ENCODE assay signal across 8 cellular contexts in genomic region chr15:51736069-51736468, GRCh38. TPM values are rescaled to one million over a fixed set of nuclear protein-coding genes. Genes with fewer than 3 reads are reported as not detected.
A peak's percentile ranks its signal among the peaks of the same experiment; 100 is the strongest.
DNase-seq lines count a peak whose midpoint lies in the region; ATAC-seq and TF ChIP-seq lines count a peak whose summit lies in the region.

No MANE protein-coding gene starts in this region.

- H3K4me3 Mint-ChIP-seq in activated naive CD4-positive, alpha-beta T cell treated with anti-CD3 and anti-CD28 coated beads for 36 hours: peak overlapping the region; percentile 82
- H3K4me3 Mint-ChIP-seq in nephron: peak overlapping the region; percentile 70 to 90 (median 86)

- H3K9me3 Mint-ChIP-seq in activated naive CD4-positive, alpha-beta T cell treated with anti-CD3 and anti-CD28 coated beads for 36 hours: no peaks in the 10 kb centered on the region
- H3K9me3 Mint-ChIP-seq in nephron: no peaks in the 10 kb centered on the region

- H3K27ac ChIP-seq in foreskin keratinocyte: no peak overlapping the region

- intact Hi-C loops in activated naive CD4-positive, alpha-beta T cell treated with anti-CD3 and anti-CD28 coated beads for 36 hours (cut with micrococcal nuclease): loop anchor here (1.0 to 5.0 kb wide), 11 partner anchors 10 to 969 kb away; partner anchors contain the start of genes AP4E1, DMXL2, SPPL2A and TMOD2

- CTCF ChIA-PET in activated naive CD4-positive, alpha-beta T cell treated with anti-CD3 and anti-CD28 coated beads for 36 hours (lab: Charles Lee): interaction anchor here (0.8 to 9.2 kb wide), 11 partner anchors 9 to 114 kb away, joined by 3 to 63 read pairs (median 4); partner anchors contain the start of gene DMXL2

- TF ChIP-seq CTCF in nephron (IDR thresholded peaks at IDR 0.05; ENCODE audit: unreplicated experiment in 3 of 3) (no peak), foreskin keratinocyte (conservative IDR thresholded peaks at IDR 0.05) (no peak)

- DNase-seq in activated naive CD4-positive, alpha-beta T cell treated with anti-CD3 and anti-CD28 coated beads for 36 hours: peak; percentile 73
- DNase-seq in NCI-H446 treated with DMSO at 0.1 percent for 48 hours (lab: John Stamatoyannopoulos, UW) (no peak), nucleus accumbens (lab: John Stamatoyannopoulos, UW) (no peak), foreskin keratinocyte (no peak)

- peaks cover 68% of the 10 kb centered on the region for H3K4me1 Mint-ChIP-seq in activated naive CD4-positive, alpha-beta T cell treated with anti-CD3 and anti-CD28 coated beads for 36 hours (ENCODE audit: low read depth)
- H3K4me1 Mint-ChIP-seq in nephron: peaks cover 8% of the 10 kb centered on the region

- ATAC-seq in GM18502 (IDR thresholded peaks at IDR 0.05; ENCODE audit: poor library complexity, unreplicated experiment) (peak; percentile 30), HG03108 (IDR thresholded peaks at IDR 0.05; ENCODE audit: unreplicated experiment) (peak; percentile 25), foreskin keratinocyte (no peak), HG02588 (IDR thresholded peaks at IDR 0.05; ENCODE audit: unreplicated experiment) (no peak)

- H3K4me1 ChIP-seq in foreskin keratinocyte: peaks cover 24% of the 10 kb centered on the region

- no peaks in the 10 kb centered on the region for H3K27me3 ChIP-seq in foreskin keratinocyte

- peak overlapping the region; percentile 91 for H3K27ac Mint-ChIP-seq in activated naive CD4-positive, alpha-beta T cell treated with anti-CD3 and anti-CD28 coated beads for 36 hours
- peak overlapping the region in 1 of 3 experiments; percentile 2 for H3K27ac Mint-ChIP-seq in nephron

- H3K27me3 Mint-ChIP-seq in activated naive CD4-positive, alpha-beta T cell treated with anti-CD3 and anti-CD28 coated beads for 36 hours (ENCODE audit: low read depth): no peaks in the 10 kb centered on the region
- H3K27me3 Mint-ChIP-seq in nephron (ENCODE audit: low read depth): peaks cover 45% of the 10 kb centered on the region

- peaks cover 3% of the 10 kb centered on the region for H3K36me3 Mint-ChIP-seq in activated naive CD4-positive, alpha-beta T cell treated with anti-CD3 and anti-CD28 coated beads for 36 hours (ENCODE audit: low read depth)
- H3K36me3 Mint-ChIP-seq in nephron (ENCODE audit: low read depth): no peaks in the 10 kb centered on the region

RNA-seq across cellular contexts. Expression of gene LYSMD2, which starts 1.4 kb away (rescaled TPM):
- 10 to 100 TPM; 14.5 to 16.8 TPM for total RNA-seq in activated naive CD4-positive, alpha-beta T cell treated with anti-CD3 and anti-CD28 coated beads for 36 hours
- 6.8 and 7.5 TPM in 2 replicates for total RNA-seq in foreskin keratinocyte
- 5.9 and 8.8 TPM in 2 replicates for polyA plus RNA-seq in foreskin keratinocyte

RNA-seq across cellular contexts. Expression of gene TMOD2, which starts 15.3 kb away (rescaled TPM):
- total RNA-seq in activated naive CD4-positive, alpha-beta T cell treated with anti-CD3 and anti-CD28 coated beads for 36 hours: 1 to 10 TPM; 6.4 to 6.8 TPM
- total RNA-seq in foreskin keratinocyte: 8.6 and 9.7 TPM in 2 replicates
- polyA plus RNA-seq in foreskin keratinocyte: 1.6 and 1.7 TPM in 2 replicates

RNA-seq across cellular contexts. Expression of gene SCG3, which starts 54.8 kb away (rescaled TPM):
- not detected for total RNA-seq in activated naive CD4-positive, alpha-beta T cell treated with anti-CD3 and anti-CD28 coated beads for 36 hours
- not detected in 2 replicates for total RNA-seq in foreskin keratinocyte
- polyA plus RNA-seq in foreskin keratinocyte: 0.01 TPM in 1 of 2 replicates, not detected in the other

Comparison
In these comparisons a context has a peak if more than half of its experiments do, and no peak if none do; other contexts are left out.
1. ATAC-seq: peak in GM18502 (single experiment) and HG03108 (single experiment); none in foreskin keratinocyte (single experiment) and HG02588 (single experiment).